Comparison of ENCODE assay signal across 9 cellular contexts in genomic region chr2:26300234-26300641, GRCh38. TPM values are rescaled to one million over a fixed set of nuclear protein-coding genes. Genes with fewer than 3 reads are reported as not detected.
DNase-seq lines count a peak whose midpoint lies in the region; ATAC-seq and TF ChIP-seq lines count a peak whose summit lies in the region.
"Had no signal": no experiment of that assay in that cellular context is flagged by ENCODE, and none has a peak within 500 bp of the region (broad histone marks: within the 10 kb centered on the region; RNA-seq: fewer than 3 reads in every experiment).

No MANE protein-coding gene starts in this region.

- peak overlapping the region; percentile 89 for H2AFZ ChIP-seq in parathyroid adenoma

- H3K4me3 Mint-ChIP-seq in CD4-positive, alpha-beta T cell: no peak overlapping the region
- H3K4me3 Mint-ChIP-seq in stimulated activated effector memory CD8-positive, alpha-beta T cell treated with anti-CD3 and anti-CD28 coated beads, Interleukin-12 subunit alpha, Interleukin-12 subunit beta, amount 100 ng/mL, for 72 hours: no peak overlapping the region

- peaks cover 10% of the 10 kb centered on the region for H3K36me3 Mint-ChIP-seq in CD4-positive, alpha-beta T cell (ENCODE audit: low read depth)
- H3K36me3 Mint-ChIP-seq in stimulated activated effector memory CD8-positive, alpha-beta T cell treated with anti-CD3 and anti-CD28 coated beads, Interleukin-12 subunit alpha, Interleukin-12 subunit beta, amount 100 ng/mL, for 72 hours: no peaks in the 10 kb centered on the region

- H3K4me1 ChIP-seq in SJCRH30: peaks cover 4% of the 10 kb centered on the region; the same call in 1 of the 2 replicates
- peaks cover 6% of the 10 kb centered on the region for H3K4me1 ChIP-seq in parathyroid adenoma

- H3K9ac ChIP-seq in parathyroid adenoma: no peak overlapping the region

- H3K9me3 Mint-ChIP-seq in CD4-positive, alpha-beta T cell: no peaks in the 10 kb centered on the region
- no peaks in the 10 kb centered on the region for H3K9me3 Mint-ChIP-seq in stimulated activated effector memory CD8-positive, alpha-beta T cell treated with anti-CD3 and anti-CD28 coated beads, Interleukin-12 subunit alpha, Interleukin-12 subunit beta, amount 100 ng/mL, for 72 hours

- no peaks in the 10 kb centered on the region for H3K4me1 Mint-ChIP-seq in CD4-positive, alpha-beta T cell (ENCODE audit: low read depth)
- H3K4me1 Mint-ChIP-seq in stimulated activated effector memory CD8-positive, alpha-beta T cell treated with anti-CD3 and anti-CD28 coated beads, Interleukin-12 subunit alpha, Interleukin-12 subunit beta, amount 100 ng/mL, for 72 hours: no peaks in the 10 kb centered on the region

- peak overlapping the region; percentile 63 for H3K4me2 ChIP-seq in parathyroid adenoma (ENCODE audit: low read length)

- H3K4me3 ChIP-seq in SJCRH30: peak overlapping the region; percentile 64
- peak overlapping the region; percentile 58 for H3K4me3 ChIP-seq in fibroblast of pulmonary artery (replicated peaks; ENCODE audit: low read depth, low read length)
- H3K4me3 ChIP-seq in parathyroid adenoma (ENCODE audit: low read depth, low read length): no peak overlapping the region

- CTCF ChIA-PET in CD4-positive, alpha-beta T cell (lab: Charles Lee): interaction anchor here (1.6 kb wide), 1 partner anchor 56 kb away, joined by 4 read pairs; the partner anchor contains the start of genes HADHA and HADHB

- no peaks in the 10 kb centered on the region for H3K27me3 Mint-ChIP-seq in CD4-positive, alpha-beta T cell

- H3K36me3 ChIP-seq in SJCRH30 (no peaks in the 10 kb centered on the region), parathyroid adenoma (ENCODE audit: control insufficient read depth, insufficient read depth, low read length) (no peaks in the 10 kb centered on the region)

- H3K79me2 ChIP-seq in parathyroid adenoma: no peaks in the 10 kb centered on the region

- H3K9me3 ChIP-seq in CD4-positive, alpha-beta T cell (ENCODE audit: control insufficient read depth, low read length): no peaks in the 10 kb centered on the region
- no peaks in the 10 kb centered on the region for H3K9me3 ChIP-seq in SJCRH30 (replicated peaks)
- H3K9me3 ChIP-seq in parathyroid adenoma (ENCODE audit: control insufficient read depth, low read length): no peaks in the 10 kb centered on the region

- H3K27me3 ChIP-seq in CD4-positive, alpha-beta T cell (ENCODE audit: control insufficient read depth, insufficient read depth, low read length): no peaks in the 10 kb centered on the region
- H3K27me3 ChIP-seq in SJCRH30 (no peaks in the 10 kb centered on the region), parathyroid adenoma (ENCODE audit: control insufficient read depth, insufficient read depth, low read length) (no peaks in the 10 kb centered on the region)

- TF ChIP-seq CTCF in CD4-positive, alpha-beta T cell (IDR thresholded peaks at IDR 0.05): no peak
- TF ChIP-seq CTCF in fibroblast of pulmonary artery (IDR thresholded peaks at IDR 0.05; ENCODE audit: low read length, missing control alignments) (no peak), parathyroid adenoma (IDR thresholded peaks at IDR 0.05) (no peak)

- intact Hi-C loops in CD4-positive, alpha-beta T cell (cut with DNase I, micrococcal nuclease): loop anchor here in 1 of 2 experiments (2.0 to 5.0 kb wide), 2 partner anchors 42 to 55 kb away; partner anchors contain the start of genes HADHA and HADHB

- DNase-seq in CD4-positive, alpha-beta T cell: no peak
- DNase-seq in SJCRH30 (peak in 1 of 2 experiments; percentile 31), fibroblast of pulmonary artery (ENCODE audit: low read depth) (peak; percentile 45), MV-4-11 (lab: John Stamatoyannopoulos, UW) (no peak), NCI-H1417 (lab: John Stamatoyannopoulos, UW) (no peak), Ammon's horn (ENCODE audit: low spot score) (no peak)
- no peak for DNase-seq in stimulated activated effector memory CD8-positive, alpha-beta T cell treated with anti-CD3 and anti-CD28 coated beads, Interleukin-12 subunit alpha, Interleukin-12 subunit beta, amount 100 ng/mL, for 72 hours (ENCODE audit: low spot score in 2 of 2)

- POLR2A ChIA-PET in CD4-positive, alpha-beta T cell (lab: Charles Lee): interaction anchor here (0.8 to 3.5 kb wide), 14 partner anchors 10 to 1027 kb away, joined by 3 to 52 read pairs (median 4); partner anchors contain the start of genes ADGRF3, ASXL2, HADHA and HADHB

- peak overlapping the region; percentile 58 for H3K27ac ChIP-seq in CD4-positive, alpha-beta T cell (ENCODE audit: low read depth, low read length)
- H3K27ac ChIP-seq in SJCRH30 (peak overlapping the region; percentile 75), parathyroid adenoma (peak overlapping the region; percentile 45)

- peak; percentile 42 for ATAC-seq in CD4-positive, alpha-beta T cell (ENCODE audit: poor library complexity)
- no peak for ATAC-seq in stimulated activated effector memory CD8-positive, alpha-beta T cell treated with anti-CD3 and anti-CD28 coated beads, Interleukin-12 subunit alpha, Interleukin-12 subunit beta, amount 100 ng/mL, for 72 hours

- no peak overlapping the region for H3K27ac Mint-ChIP-seq in CD4-positive, alpha-beta T cell
- H3K27ac Mint-ChIP-seq in stimulated activated effector memory CD8-positive, alpha-beta T cell treated with anti-CD3 and anti-CD28 coated beads, Interleukin-12 subunit alpha, Interleukin-12 subunit beta, amount 100 ng/mL, for 72 hours: no peak overlapping the region

RNA-seq across cellular contexts. Expression of gene SELENOI, which starts 45.7 kb away (rescaled TPM):
- 10 to 100 TPM; 27.7 to 31.5 TPM for total RNA-seq in CD4-positive, alpha-beta T cell
- 57.3 and 63.0 TPM in 2 replicates for total RNA-seq in SJCRH30 (2014; rRNA removed; shearing (Covaris generic))

RNA-seq across cellular contexts. Expression of gene ADGRF3, which starts 46.4 kb away (rescaled TPM):
- 1 to 10 TPM in 1 of 2 experiments, under 1 TPM in 1; 0.96 to 1.3 TPM for total RNA-seq in CD4-positive, alpha-beta T cell
- total RNA-seq in SJCRH30 (2014; rRNA removed; shearing (Covaris generic)): 0.14 and 0.71 TPM in 2 replicates
- total RNA-seq: pulmonary artery endothelial cell had no signal

RNA-seq across cellular contexts. Expression of gene HADHB, which starts 55.5 kb away (rescaled TPM):
- 10 to 100 TPM; 25.2 to 30.3 TPM for total RNA-seq in CD4-positive, alpha-beta T cell
- total RNA-seq in SJCRH30 (2014; rRNA removed; shearing (Covaris generic)): 150 and 154 TPM in 2 replicates

RNA-seq across cellular contexts. Expression of gene HADHA, which starts 55.8 kb away (rescaled TPM):
- 10 to 100 TPM; 72.4 to 73.7 TPM for total RNA-seq in CD4-positive, alpha-beta T cell
- total RNA-seq in SJCRH30 (2014; rRNA removed; shearing (Covaris generic)): 168 and 172 TPM in 2 replicates
